Comparison of ENCODE assay signal across 19 cellular contexts in the genomic region with DNA sequence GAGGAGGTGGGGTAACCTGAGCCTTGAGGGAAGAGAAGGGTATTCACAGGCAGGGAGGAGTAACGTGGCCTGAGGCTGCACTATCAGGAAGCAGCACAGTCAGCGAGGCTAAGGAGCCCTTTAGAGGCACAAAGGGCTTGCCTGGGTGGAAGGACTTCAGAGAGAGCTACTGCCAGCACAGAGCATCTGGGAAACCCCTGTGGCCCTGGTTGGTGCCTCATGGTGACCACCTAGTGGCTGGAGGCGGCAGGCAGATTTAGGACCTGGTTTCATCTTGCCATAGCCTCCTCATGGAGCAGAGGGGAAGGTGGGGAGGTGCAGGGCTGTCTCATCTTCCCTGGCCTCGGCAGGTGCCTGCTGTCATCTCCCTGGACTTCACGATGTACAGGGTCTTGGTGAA.
DNase-seq lines count a peak whose midpoint lies in the region; ATAC-seq and TF ChIP-seq lines count a peak whose summit lies in the region.
"Had no signal": no experiment of that assay in that cellular context is flagged by ENCODE, and none has a peak within 500 bp of the region (broad histone marks: within the 10 kb centered on the region; RNA-seq: fewer than 3 reads in every experiment).

No MANE protein-coding gene starts in this region.

- DNase-seq in NCI-H146 (lab: John Stamatoyannopoulos, UW) (peak; percentile 19), NCI-H146 treated with DMSO at 0.1 percent for 48 hours (lab: John Stamatoyannopoulos, UW; ENCODE audit: unreplicated experiment) (no peak), H7 (peak; percentile 77), RPMI8226 (peak; percentile 38), right lobe of liver (peak in 2 of 3 donors; percentile 47 to 58), globus pallidus (ENCODE audit: low spot score) (no peak)
- no peak for DNase-seq in activated naive CD4-positive, alpha-beta T cell (lab: John Stamatoyannopoulos, UW)
- DNase-seq: activated CD4-positive, alpha-beta T cell treated with anti-CD3 and anti-CD28 coated beads for 36 hours; activated naive CD8-positive, alpha-beta T cell treated with anti-CD3 and anti-CD28 coated beads for 36 hours; CD4-positive, alpha-beta T cell; NCI-H1417 treated with DMSO at 0.1 percent for 48 hours; NCI-H526 treated with DMSO at 0.1 percent for 48 hours; pancreas; T-helper 2 cell; thyroid gland had no signal

- peaks cover 0 to 9% (median 0%) of the 10 kb centered on the region in 4 donors for H3K4me1 ChIP-seq in right lobe of liver
- H3K4me1 ChIP-seq: left lung, pancreas, thyroid gland had no signal

- no peak overlapping the region for H3K27ac ChIP-seq in right lobe of liver
- H3K27ac ChIP-seq: hepatocyte, left lung, pancreas, skin epidermis, thyroid gland had no signal

- WGBS in right lobe of liver (ENCODE audit: insufficient coverage, low coverage, low lambda C conversion rate, missing lambda C conversion rate) = 38% methylated on average over 3 of the region's 5 CpGs

- peak; percentile 19 to 38 (median 34) for ATAC-seq in right lobe of liver
- ATAC-seq in esophagus mucosa = no peak
- ATAC-seq: activated CD4-positive, alpha-beta T cell treated with anti-CD3 and anti-CD28 coated beads for 36 hours; left lung; pancreas had no signal

- TF ChIP-seq CTCF in right lobe of liver (IDR thresholded peaks at IDR 0.05) = peak; percentile 29 to 44 (median 30)

- no peaks in the 10 kb centered on the region for H3K9me3 ChIP-seq in right lobe of liver
- H3K9me3 ChIP-seq: left lung, pancreas, thyroid gland had no signal

- H3K36me3 ChIP-seq in H7 (replicated peaks; ENCODE audit: control insufficient read depth, insufficient read depth, low read length) = no peaks in the 10 kb centered on the region
- H3K36me3 ChIP-seq in right lobe of liver = no peaks in the 10 kb centered on the region
- H3K36me3 ChIP-seq: left lung, pancreas, thyroid gland had no signal

- H3K4me3 ChIP-seq in H7 (ENCODE audit: insufficient read depth, low read depth, low read length) = no peak overlapping the region
- no peak overlapping the region for H3K4me3 ChIP-seq in right lobe of liver
- H3K4me3 ChIP-seq: hepatocyte, left lung, pancreas, skin epidermis, thyroid gland had no signal

- intact Hi-C loops in right lobe of liver (cut with DNase I) = loop anchor here (5.0 to 10.0 kb wide), 2 partner anchors 72 to 89 kb away; no protein-coding TSS in a partner anchor

- TF ChIP-seq POLR2A in right lobe of liver (IDR thresholded peaks at IDR 0.05) = no peak

- H3K27me3 ChIP-seq in H7 (ENCODE audit: control insufficient read depth, insufficient read depth, low read length) (no peaks in the 10 kb centered on the region), right lobe of liver (no peaks in the 10 kb centered on the region)
- H3K27me3 ChIP-seq: hepatocyte, pancreas, thyroid gland had no signal

Comparison
In these comparisons a context has a peak if more than half of its experiments do, and no peak if none do; other contexts are left out.
1. DNase-seq: peak in NCI-H146 (single experiment), H7 (single experiment), RPMI8226 (single experiment) and right lobe of liver (2 of 3); none in NCI-H146 treated with DMSO at 0.1 percent for 48 hours (single experiment), globus pallidus (single experiment) and activated naive CD4-positive, alpha-beta T cell (0 of 4).